In the genomic region with DNA sequence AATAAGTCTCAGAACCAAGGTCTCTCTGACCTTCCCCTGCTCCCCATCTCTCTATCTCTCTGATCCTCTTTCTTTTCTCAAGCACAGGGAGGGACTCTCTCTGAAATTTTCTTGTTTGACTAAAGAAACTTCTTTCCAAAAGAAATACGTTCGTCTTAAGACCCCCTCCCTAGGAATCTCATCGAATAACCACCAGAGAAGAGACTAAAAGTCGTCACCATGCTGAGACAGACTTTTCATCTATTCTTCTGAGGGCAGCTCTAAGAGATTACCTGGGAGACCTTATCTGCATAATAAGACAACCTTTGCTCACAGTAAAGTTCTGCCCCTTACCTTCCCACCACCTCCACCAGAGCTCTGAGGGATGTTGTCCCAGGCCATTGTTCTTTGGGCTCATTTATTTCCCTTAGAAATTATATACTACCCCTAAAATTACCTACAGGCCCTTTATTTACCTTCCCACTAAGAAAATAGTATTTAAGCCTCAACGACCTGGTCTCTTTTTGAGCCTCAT, we compare ENCODE assay signal across 32 cellular contexts.
"Had no signal": no experiment of that assay in that cellular context is flagged by ENCODE, and none has a peak within 500 bp of the region (broad histone marks: within the 10 kb centered on the region; RNA-seq: fewer than 3 reads in every experiment).

No MANE protein-coding gene starts in this region.

- H3K36me3 ChIP-seq: brain microvascular endothelial cell, breast epithelium had no signal

- H3K9me3 ChIP-seq: body of pancreas, breast epithelium had no signal

- H3K4me1 ChIP-seq: body of pancreas, breast epithelium had no signal

- ATAC-seq: activated CD4-positive, alpha-beta T cell treated with anti-CD3 and anti-CD28 coated beads for 36 hours; activated CD4-positive, CD25-positive, alpha-beta regulatory T cell treated with anti-CD3 and anti-CD28 coated beads, Interleukin-2, amount 50 U/mL, for 24 hours; activated CD8-positive, alpha-beta memory T cell treated with anti-CD3 and anti-CD28 coated beads, Interleukin-2, amount 10 ng/mL, durations not matched to agents 7 days and 5 days; activated CD8-positive, alpha-beta T cell treated with anti-CD3 and anti-CD28 coated beads, Interleukin-2, amount 10 ng/mL, durations not matched to agents 7 days and 5 days; activated naive CD8-positive, alpha-beta T cell treated with anti-CD3 and anti-CD28 coated beads, Interleukin-2, amount 50 U/mL, for 24 hours; body of pancreas had no signal

- H3K27me3 ChIP-seq: body of pancreas, brain microvascular endothelial cell had no signal

- FAIRE-seq: astrocyte, colon, TTC549 had no signal

- DNase-seq: activated CD4-positive, alpha-beta memory T cell treated with anti-CD3 and anti-CD28 coated beads, Interleukin-2, amount 10 ng/mL, durations not matched to agents 7 days and 5 days; activated CD4-positive, alpha-beta T cell treated with anti-CD3 and anti-CD28 coated beads for 1 hour; activated CD4-positive, alpha-beta T cell treated with anti-CD3 and anti-CD28 coated beads for 36 hours; activated CD4-positive, alpha-beta T cell treated with anti-CD3 and anti-CD28 coated beads for 48 hours; activated CD4-positive, alpha-beta T cell treated with anti-CD3 and anti-CD28 coated beads, Interleukin-2, amount 10 ng/mL, durations not matched to agents 7 days and 5 days; activated CD4-positive, alpha-beta T cell treated with anti-CD3 and anti-CD28 coated beads, Interleukin-2, amount 50 U/mL, for 48 hours; activated CD4-positive, CD25-positive, alpha-beta regulatory T cell; activated CD8-positive, alpha-beta memory T cell treated with anti-CD3 and anti-CD28 coated beads for 24 hours; activated CD8-positive, alpha-beta memory T cell treated with anti-CD3 and anti-CD28 coated beads, Interleukin-2, amount 10 ng/mL, durations not matched to agents 7 days and 5 days; activated CD8-positive, alpha-beta memory T cell treated with anti-CD3 and anti-CD28 coated beads, Interleukin-2, amount 50 U/mL, for 48 hours; activated CD8-positive, alpha-beta T cell treated with anti-CD3 and anti-CD28 coated beads, Interleukin-2, amount 10 ng/mL, durations not matched to agents 7 days and 5 days; activated effector memory CD4-positive, alpha-beta T cell treated with Interleukin-2 at 50 U/mL for 16 hours; activated gamma-delta T cell; activated naive CD4-positive, alpha-beta T cell treated with anti-CD3 and anti-CD28 coated beads, Interleukin-2, amount 10 ng/mL, durations not matched to agents 7 days and 5 days; activated naive CD4-positive, alpha-beta T cell treated with Interleukin-2 at 50 U/mL for 16 hours; activated naive CD8-positive, alpha-beta T cell treated with anti-CD3 and anti-CD28 coated beads, Interleukin-2, amount 10 ng/mL, durations not matched to agents 7 days and 5 days; activated naive CD8-positive, alpha-beta T cell treated with anti-CD3 and anti-CD28 coated beads, Interleukin-2, amount 50 U/mL, for 24 hours; activated T-cell treated with anti-CD3 and anti-CD28 coated beads, Interleukin-2, amount 50 U/mL, for 24 hours; activated T-cell treated with anti-CD3 and anti-CD28 coated beads, Interleukin-2, amount 50 U/mL, for 48 hours; amygdala; anterior cingulate cortex; body of pancreas; brain microvascular endothelial cell; central memory CD4-positive, alpha-beta T cell; T-helper 2 cell; T-helper 9 cell had no signal

- H3K27ac ChIP-seq: body of pancreas, brain microvascular endothelial cell, breast epithelium, VCaP had no signal

- H3K4me3 ChIP-seq: body of pancreas, breast epithelium had no signal
